1 cellular context compared by ENCODE assay signal in the genomic region with DNA sequence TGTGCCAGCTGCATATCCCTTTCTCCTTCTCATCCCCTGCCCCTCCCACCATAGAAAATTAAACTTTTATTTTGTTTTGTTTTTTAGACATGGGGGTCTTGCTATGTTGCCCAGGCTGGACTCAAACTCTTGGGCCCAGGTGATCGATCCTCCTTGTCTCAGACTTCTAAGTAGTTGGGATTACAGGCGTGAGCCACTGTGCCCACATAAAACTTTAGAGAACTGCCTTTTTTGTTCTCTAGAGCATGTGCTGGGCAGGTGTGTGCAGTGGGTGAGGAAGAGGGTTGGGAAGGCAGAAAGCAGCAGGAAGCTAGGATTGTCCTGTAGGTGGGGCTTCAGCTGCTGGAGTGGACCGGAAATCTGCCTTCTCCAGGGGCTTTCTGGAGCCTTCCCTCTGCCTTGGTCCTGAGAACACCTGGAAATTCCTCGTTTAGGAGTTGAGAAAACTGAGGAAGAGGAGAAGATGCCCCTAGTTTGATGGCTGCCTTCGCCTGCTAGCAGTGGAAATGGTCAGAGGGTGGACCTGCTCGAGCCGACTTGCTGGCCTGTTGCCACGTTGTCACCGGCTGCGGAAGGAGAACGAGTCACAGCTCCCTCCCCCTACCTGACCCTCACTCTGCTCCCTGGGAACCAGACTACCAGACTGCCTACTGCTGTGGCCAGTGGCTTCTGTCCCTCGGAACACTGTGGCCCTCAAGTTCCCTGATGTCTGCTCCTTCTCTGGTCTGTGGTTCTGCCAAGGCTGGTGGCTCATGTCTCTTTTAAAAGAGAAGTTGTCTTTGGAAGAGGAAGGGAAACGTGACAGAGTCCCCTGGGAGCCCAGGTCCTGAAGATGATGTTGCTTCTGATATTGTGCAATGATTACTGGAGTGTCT.
TF ChIP-seq lines count a peak whose summit lies in the region.

No MANE protein-coding gene starts in this region.

TF ChIP-seq in HepG2, 621 proteins besides CTCF, POLR2A, EP300 and RAD21 (continued from another document and continues in another):
- TF ChIP-seq, protein P1, sequence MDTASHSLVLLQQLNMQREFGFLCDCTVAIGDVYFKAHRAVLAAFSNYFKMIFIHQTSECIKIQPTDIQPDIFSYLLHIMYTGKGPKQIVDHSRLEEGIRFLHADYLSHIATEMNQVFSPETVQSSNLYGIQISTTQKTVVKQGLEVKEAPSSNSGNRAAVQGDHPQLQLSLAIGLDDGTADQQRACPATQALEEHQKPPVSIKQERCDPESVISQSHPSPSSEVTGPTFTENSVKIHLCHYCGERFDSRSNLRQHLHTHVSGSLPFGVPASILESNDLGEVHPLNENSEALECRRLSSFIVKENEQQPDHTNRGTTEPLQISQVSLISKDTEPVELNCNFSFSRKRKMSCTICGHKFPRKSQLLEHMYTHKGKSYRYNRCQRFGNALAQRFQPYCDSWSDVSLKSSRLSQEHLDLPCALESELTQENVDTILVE (CRISPR knock-in tag; IDR thresholded peaks at IDR 0.05), result no peak
- TF ChIP-seq ZFY (CRISPR knock-in tag; IDR thresholded peaks at IDR 0.05) (peak; percentile 55), TGIF2 (CRISPR knock-in tag; IDR thresholded peaks at IDR 0.05) (0 out of 2 replicates have a peak, but pooled peaks have one; percentile 26), MEIS2 (CRISPR knock-in tag; IDR thresholded peaks at IDR 0.05) (peak; percentile 25; the same call in 1 of the 2 replicates), ZNF263 (CRISPR knock-in tag; IDR thresholded peaks at IDR 0.05) (0 out of 2 replicates have a peak, but pooled peaks have one; percentile 28), POLR2G (IDR thresholded peaks at IDR 0.05; ENCODE audit: low read depth, low read length) (peak; percentile 85), MZF1 (CRISPR knock-in tag; IDR thresholded peaks at IDR 0.05; ENCODE audit: borderline replicate concordance) (no peak), ZSCAN22 (CRISPR knock-in tag; IDR thresholded peaks at IDR 0.05) (no peak), CCAR2 (optimal IDR thresholded peaks at IDR 0.05; ENCODE audit: low read depth, low read length) (no peak), SMAD1 (CRISPR knock-in tag; IDR thresholded peaks at IDR 0.05; ENCODE audit: borderline replicate concordance, low read depth) (0 out of 2 replicates have a peak, but pooled peaks have one; percentile 58), POLR2AphosphoS5 (IDR thresholded peaks at IDR 0.05; ENCODE audit: low read depth, low read length) (peak; percentile 70), KLF9 (CRISPR knock-in tag; IDR thresholded peaks at IDR 0.05; ENCODE audit: low read depth) (no peak), ZNF557 (CRISPR knock-in tag; IDR thresholded peaks at IDR 0.05) (0 out of 2 replicates have a peak, but pooled peaks have one; percentile 56), ZNF274 (CRISPR knock-in tag; IDR thresholded peaks at IDR 0.05) (peak; percentile 59), ZNF841 (CRISPR knock-in tag; IDR thresholded peaks at IDR 0.05; ENCODE audit: borderline replicate concordance) (no peak), ZMYM4 (CRISPR knock-in tag; IDR thresholded peaks at IDR 0.05) (peak; percentile 47; the same call in 1 of the 2 replicates), THYN1 (CRISPR knock-in tag; IDR thresholded peaks at IDR 0.05; ENCODE audit: borderline replicate concordance, low read depth) (no peak), ZNF878 (CRISPR knock-in tag; IDR thresholded peaks at IDR 0.05) (0 out of 2 replicates have a peak, but pooled peaks have one; percentile 40), FOSL2 (CRISPR knock-in tag; IDR thresholded peaks at IDR 0.05) (peak; percentile 41; the same call in 1 of the 2 replicates), ZNF350 (CRISPR knock-in tag; IDR thresholded peaks at IDR 0.05; ENCODE audit: borderline replicate concordance, low read depth) (0 out of 2 replicates have a peak, but pooled peaks have one; percentile 48), ZNF224 (CRISPR knock-in tag; IDR thresholded peaks at IDR 0.05) (peak; percentile 81; the same call in 1 of the 2 replicates)
- TF ChIP-seq, protein P2, sequence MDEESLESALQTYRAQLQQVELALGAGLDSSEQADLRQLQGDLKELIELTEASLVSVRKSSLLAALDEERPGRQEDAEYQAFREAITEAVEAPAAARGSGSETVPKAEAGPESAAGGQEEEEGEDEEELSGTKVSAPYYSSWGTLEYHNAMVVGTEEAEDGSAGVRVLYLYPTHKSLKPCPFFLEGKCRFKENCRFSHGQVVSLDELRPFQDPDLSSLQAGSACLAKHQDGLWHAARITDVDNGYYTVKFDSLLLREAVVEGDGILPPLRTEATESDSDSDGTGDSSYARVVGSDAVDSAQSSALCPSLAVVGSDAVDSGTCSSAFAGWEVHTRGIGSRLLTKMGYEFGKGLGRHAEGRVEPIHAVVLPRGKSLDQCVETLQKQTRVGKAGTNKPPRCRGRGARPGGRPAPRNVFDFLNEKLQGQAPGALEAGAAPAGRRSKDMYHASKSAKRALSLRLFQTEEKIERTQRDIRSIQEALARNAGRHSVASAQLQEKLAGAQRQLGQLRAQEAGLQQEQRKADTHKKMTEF (CRISPR knock-in tag; IDR thresholded peaks at IDR 0.05), result peak; percentile 48; the same call in 1 of the 2 replicates
- TF ChIP-seq, protein P3, sequence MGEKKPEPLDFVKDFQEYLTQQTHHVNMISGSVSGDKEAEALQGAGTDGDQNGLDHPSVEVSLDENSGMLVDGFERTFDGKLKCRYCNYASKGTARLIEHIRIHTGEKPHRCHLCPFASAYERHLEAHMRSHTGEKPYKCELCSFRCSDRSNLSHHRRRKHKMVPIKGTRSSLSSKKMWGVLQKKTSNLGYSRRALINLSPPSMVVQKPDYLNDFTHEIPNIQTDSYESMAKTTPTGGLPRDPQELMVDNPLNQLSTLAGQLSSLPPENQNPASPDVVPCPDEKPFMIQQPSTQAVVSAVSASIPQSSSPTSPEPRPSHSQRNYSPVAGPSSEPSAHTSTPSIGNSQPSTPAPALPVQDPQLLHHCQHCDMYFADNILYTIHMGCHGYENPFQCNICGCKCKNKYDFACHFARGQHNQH (CRISPR knock-in tag; IDR thresholded peaks at IDR 0.05), result peak; percentile 63; the same call in 1 of the 2 replicates
- TF ChIP-seq, protein P4, sequence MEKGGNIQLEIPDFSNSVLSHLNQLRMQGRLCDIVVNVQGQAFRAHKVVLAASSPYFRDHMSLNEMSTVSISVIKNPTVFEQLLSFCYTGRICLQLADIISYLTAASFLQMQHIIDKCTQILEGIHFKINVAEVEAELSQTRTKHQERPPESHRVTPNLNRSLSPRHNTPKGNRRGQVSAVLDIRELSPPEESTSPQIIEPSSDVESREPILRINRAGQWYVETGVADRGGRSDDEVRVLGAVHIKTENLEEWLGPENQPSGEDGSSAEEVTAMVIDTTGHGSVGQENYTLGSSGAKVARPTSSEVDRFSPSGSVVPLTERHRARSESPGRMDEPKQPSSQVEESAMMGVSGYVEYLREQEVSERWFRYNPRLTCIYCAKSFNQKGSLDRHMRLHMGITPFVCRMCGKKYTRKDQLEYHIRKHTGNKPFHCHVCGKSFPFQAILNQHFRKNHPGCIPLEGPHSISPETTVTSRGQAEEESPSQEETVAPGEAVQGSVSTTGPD (CRISPR knock-in tag; IDR thresholded peaks at IDR 0.05), result 0 out of 2 replicates have a peak, but pooled peaks have one; percentile 16
- TF ChIP-seq, protein P5, sequence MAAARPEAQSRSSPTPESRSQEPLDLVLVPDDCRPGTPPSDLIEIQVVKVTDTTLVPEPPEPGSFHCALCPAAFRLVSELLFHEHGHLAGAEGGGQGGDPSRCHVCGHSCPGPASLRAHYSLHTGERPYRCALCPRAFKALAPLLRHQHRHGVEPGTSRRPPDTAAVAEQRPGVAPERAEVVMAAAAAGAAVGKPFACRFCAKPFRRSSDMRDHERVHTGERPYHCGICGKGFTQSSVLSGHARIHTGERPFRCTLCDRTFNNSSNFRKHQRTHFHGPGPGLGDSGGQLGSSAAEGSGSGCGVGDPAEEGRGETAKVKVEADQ (CRISPR knock-in tag; IDR thresholded peaks at IDR 0.05; ENCODE audit: borderline replicate concordance), result 0 out of 2 replicates have a peak, but pooled peaks have one; percentile 20
- TF ChIP-seq, protein P6, sequence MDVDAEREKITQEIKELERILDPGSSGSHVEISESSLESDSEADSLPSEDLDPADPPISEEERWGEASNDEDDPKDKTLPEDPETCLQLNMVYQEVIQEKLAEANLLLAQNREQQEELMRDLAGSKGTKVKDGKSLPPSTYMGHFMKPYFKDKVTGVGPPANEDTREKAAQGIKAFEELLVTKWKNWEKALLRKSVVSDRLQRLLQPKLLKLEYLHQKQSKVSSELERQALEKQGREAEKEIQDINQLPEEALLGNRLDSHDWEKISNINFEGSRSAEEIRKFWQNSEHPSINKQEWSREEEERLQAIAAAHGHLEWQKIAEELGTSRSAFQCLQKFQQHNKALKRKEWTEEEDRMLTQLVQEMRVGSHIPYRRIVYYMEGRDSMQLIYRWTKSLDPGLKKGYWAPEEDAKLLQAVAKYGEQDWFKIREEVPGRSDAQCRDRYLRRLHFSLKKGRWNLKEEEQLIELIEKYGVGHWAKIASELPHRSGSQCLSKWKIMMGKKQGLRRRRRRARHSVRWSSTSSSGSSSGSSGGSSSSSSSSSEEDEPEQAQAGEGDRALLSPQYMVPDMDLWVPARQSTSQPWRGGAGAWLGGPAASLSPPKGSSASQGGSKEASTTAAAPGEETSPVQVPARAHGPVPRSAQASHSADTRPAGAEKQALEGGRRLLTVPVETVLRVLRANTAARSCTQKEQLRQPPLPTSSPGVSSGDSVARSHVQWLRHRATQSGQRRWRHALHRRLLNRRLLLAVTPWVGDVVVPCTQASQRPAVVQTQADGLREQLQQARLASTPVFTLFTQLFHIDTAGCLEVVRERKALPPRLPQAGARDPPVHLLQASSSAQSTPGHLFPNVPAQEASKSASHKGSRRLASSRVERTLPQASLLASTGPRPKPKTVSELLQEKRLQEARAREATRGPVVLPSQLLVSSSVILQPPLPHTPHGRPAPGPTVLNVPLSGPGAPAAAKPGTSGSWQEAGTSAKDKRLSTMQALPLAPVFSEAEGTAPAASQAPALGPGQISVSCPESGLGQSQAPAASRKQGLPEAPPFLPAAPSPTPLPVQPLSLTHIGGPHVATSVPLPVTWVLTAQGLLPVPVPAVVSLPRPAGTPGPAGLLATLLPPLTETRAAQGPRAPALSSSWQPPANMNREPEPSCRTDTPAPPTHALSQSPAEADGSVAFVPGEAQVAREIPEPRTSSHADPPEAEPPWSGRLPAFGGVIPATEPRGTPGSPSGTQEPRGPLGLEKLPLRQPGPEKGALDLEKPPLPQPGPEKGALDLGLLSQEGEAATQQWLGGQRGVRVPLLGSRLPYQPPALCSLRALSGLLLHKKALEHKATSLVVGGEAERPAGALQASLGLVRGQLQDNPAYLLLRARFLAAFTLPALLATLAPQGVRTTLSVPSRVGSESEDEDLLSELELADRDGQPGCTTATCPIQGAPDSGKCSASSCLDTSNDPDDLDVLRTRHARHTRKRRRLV (CRISPR knock-in tag; IDR thresholded peaks at IDR 0.05), result 0 out of 2 replicates have a peak, but pooled peaks have one; percentile 67
- TF ChIP-seq, protein P7, sequence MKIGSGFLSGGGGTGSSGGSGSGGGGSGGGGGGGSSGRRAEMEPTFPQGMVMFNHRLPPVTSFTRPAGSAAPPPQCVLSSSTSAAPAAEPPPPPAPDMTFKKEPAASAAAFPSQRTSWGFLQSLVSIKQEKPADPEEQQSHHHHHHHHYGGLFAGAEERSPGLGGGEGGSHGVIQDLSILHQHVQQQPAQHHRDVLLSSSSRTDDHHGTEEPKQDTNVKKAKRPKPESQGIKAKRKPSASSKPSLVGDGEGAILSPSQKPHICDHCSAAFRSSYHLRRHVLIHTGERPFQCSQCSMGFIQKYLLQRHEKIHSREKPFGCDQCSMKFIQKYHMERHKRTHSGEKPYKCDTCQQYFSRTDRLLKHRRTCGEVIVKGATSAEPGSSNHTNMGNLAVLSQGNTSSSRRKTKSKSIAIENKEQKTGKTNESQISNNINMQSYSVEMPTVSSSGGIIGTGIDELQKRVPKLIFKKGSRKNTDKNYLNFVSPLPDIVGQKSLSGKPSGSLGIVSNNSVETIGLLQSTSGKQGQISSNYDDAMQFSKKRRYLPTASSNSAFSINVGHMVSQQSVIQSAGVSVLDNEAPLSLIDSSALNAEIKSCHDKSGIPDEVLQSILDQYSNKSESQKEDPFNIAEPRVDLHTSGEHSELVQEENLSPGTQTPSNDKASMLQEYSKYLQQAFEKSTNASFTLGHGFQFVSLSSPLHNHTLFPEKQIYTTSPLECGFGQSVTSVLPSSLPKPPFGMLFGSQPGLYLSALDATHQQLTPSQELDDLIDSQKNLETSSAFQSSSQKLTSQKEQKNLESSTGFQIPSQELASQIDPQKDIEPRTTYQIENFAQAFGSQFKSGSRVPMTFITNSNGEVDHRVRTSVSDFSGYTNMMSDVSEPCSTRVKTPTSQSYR (CRISPR knock-in tag; IDR thresholded peaks at IDR 0.05; ENCODE audit: borderline replicate concordance), result peak; percentile 56; the same call in 1 of the 2 replicates
- TF ChIP-seq, protein P8, sequence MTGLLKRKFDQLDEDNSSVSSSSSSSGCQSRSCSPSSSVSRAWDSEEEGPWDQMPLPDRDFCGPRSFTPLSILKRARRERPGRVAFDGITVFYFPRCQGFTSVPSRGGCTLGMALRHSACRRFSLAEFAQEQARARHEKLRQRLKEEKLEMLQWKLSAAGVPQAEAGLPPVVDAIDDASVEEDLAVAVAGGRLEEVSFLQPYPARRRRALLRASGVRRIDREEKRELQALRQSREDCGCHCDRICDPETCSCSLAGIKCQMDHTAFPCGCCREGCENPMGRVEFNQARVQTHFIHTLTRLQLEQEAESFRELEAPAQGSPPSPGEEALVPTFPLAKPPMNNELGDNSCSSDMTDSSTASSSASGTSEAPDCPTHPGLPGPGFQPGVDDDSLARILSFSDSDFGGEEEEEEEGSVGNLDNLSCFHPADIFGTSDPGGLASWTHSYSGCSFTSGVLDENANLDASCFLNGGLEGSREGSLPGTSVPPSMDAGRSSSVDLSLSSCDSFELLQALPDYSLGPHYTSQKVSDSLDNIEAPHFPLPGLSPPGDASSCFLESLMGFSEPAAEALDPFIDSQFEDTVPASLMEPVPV (CRISPR knock-in tag; IDR thresholded peaks at IDR 0.05), result 0 out of 2 replicates have a peak, but pooled peaks have one; percentile 78
- TF ChIP-seq, protein P9, sequence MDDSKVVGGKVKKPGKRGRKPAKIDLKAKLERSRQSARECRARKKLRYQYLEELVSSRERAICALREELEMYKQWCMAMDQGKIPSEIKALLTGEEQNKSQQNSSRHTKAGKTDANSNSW (CRISPR knock-in tag; IDR thresholded peaks at IDR 0.05; ENCODE audit: borderline replicate concordance), result peak; percentile 40; the same call in 1 of the 2 replicates
- TF ChIP-seq, protein P10, sequence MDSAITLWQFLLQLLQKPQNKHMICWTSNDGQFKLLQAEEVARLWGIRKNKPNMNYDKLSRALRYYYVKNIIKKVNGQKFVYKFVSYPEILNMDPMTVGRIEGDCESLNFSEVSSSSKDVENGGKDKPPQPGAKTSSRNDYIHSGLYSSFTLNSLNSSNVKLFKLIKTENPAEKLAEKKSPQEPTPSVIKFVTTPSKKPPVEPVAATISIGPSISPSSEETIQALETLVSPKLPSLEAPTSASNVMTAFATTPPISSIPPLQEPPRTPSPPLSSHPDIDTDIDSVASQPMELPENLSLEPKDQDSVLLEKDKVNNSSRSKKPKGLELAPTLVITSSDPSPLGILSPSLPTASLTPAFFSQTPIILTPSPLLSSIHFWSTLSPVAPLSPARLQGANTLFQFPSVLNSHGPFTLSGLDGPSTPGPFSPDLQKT (CRISPR knock-in tag; IDR thresholded peaks at IDR 0.05; ENCODE audit: borderline replicate concordance), result 0 out of 2 replicates have a peak, but pooled peaks have one; percentile 63
- TF ChIP-seq, protein P11, sequence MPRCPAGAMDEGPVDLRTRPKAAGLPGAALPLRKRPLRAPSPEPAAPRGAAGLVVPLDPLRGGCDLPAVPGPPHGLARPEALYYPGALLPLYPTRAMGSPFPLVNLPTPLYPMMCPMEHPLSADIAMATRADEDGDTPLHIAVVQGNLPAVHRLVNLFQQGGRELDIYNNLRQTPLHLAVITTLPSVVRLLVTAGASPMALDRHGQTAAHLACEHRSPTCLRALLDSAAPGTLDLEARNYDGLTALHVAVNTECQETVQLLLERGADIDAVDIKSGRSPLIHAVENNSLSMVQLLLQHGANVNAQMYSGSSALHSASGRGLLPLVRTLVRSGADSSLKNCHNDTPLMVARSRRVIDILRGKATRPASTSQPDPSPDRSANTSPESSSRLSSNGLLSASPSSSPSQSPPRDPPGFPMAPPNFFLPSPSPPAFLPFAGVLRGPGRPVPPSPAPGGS (CRISPR knock-in tag; IDR thresholded peaks at IDR 0.05), result peak; percentile 64; the same call in 1 of the 2 replicates
